17 cellular contexts compared by ENCODE assay signal in genomic region chr10:114682121-114682520, GRCh38. TPM values are rescaled to one million over a fixed set of nuclear protein-coding genes. Genes with fewer than 3 reads are reported as not detected.
DNase-seq lines count a peak whose midpoint lies in the region; ATAC-seq and TF ChIP-seq lines count a peak whose summit lies in the region.
"Had no signal": no experiment of that assay in that cellular context is flagged by ENCODE, and none has a peak within 500 bp of the region (broad histone marks: within the 10 kb centered on the region; RNA-seq: fewer than 3 reads in every experiment).

No MANE protein-coding gene starts in this region.

- H3K27me3 ChIP-seq in hepatocyte: no peaks in the 10 kb centered on the region
- H3K27me3 ChIP-seq in skeletal muscle tissue (ENCODE audit: control insufficient read depth in 3 of 3, insufficient read depth in 3 of 3, low read length in 3 of 3): no peaks in the 10 kb centered on the region

- peaks cover 43% of the 10 kb centered on the region for H3K4me1 ChIP-seq in hepatocyte (ENCODE audit: insufficient read depth)
- H3K4me1 ChIP-seq in skeletal muscle tissue (ENCODE audit: control insufficient read depth in 3 of 3, insufficient read depth in 3 of 3, low read length in 3 of 3): peaks cover 4 to 20% (median 18%) of the 10 kb centered on the region in 3 donors

- peak overlapping the region; percentile 66 for H3K4me2 ChIP-seq in hepatocyte

- no peak overlapping the region for H3K9ac ChIP-seq in skeletal muscle tissue (ENCODE audit: low read depth in 1 of 3, low read length in 3 of 3)

- H3K27ac ChIP-seq in VCaP (peak overlapping the region; percentile 38), hepatocyte (peak overlapping the region; percentile 93), skeletal muscle tissue (ENCODE audit: low read depth, low read length) (peak overlapping the region; percentile 54)
- H3K27ac ChIP-seq: 22Rv1, C4-2B, thoracic aorta had no signal

- TF ChIP-seq CTCF in VCaP (conservative IDR thresholded peaks at IDR 0.05) (no peak), hepatocyte (IDR thresholded peaks at IDR 0.05; ENCODE audit: poor library complexity) (no peak)

- H3K9me3 ChIP-seq in hepatocyte (ENCODE audit: low read depth): no peaks in the 10 kb centered on the region
- no peaks in the 10 kb centered on the region for H3K9me3 ChIP-seq in skeletal muscle tissue (ENCODE audit: control insufficient read depth in 3 of 3, low read length in 3 of 3)
- H3K9me3 ChIP-seq: thoracic aorta had no signal

- no peaks in the 10 kb centered on the region for H3K9me2 ChIP-seq in hepatocyte (replicated peaks; ENCODE audit: insufficient read depth)

- WGBS in hepatocyte (ENCODE audit: low lambda C conversion rate, missing lambda C conversion rate): 46% methylated on average over 3 of the region's 3 CpGs

- DNase-seq in NCI-H1092 treated with DMSO at 0.1 percent for 48 hours (lab: John Stamatoyannopoulos, UW): peak; percentile 45
- DNase-seq in NCI-H1092 (lab: John Stamatoyannopoulos, UW): no peak
- no peak for DNase-seq in hepatocyte (ENCODE audit: low spot score)
- no peak for DNase-seq in KG1 (lab: John Stamatoyannopoulos, UW)
- DNase-seq in NCI-H1417 treated with DMSO at 0.1 percent for 48 hours (lab: John Stamatoyannopoulos, UW): no peak
- DNase-seq: activated CD4-positive, alpha-beta T cell treated with anti-CD3 and anti-CD28 coated beads, Interleukin-2, amount 10 ng/mL, durations not matched to agents 7 days and 5 days; activated naive CD4-positive, alpha-beta T cell treated with Interleukin-2 at 50 U/mL for 16 hours; DMS53; H9; SIG-M5; T-helper 9 cell had no signal

- no peak for ATAC-seq in HG03571 (IDR thresholded peaks at IDR 0.05; ENCODE audit: unreplicated experiment)

- H3K4me3 ChIP-seq in hepatocyte (no peak overlapping the region), skeletal muscle tissue (ENCODE audit: low read length in 3 of 3) (no peak overlapping the region)

- H3K36me3 ChIP-seq in hepatocyte (replicated peaks; ENCODE audit: insufficient read depth, low read depth) (no peaks in the 10 kb centered on the region), skeletal muscle tissue (ENCODE audit: control insufficient read depth in 3 of 3, insufficient read depth in 3 of 3, low read length in 3 of 3) (no peaks in the 10 kb centered on the region)
- H3K36me3 ChIP-seq: thoracic aorta had no signal

- peaks cover 9% of the 10 kb centered on the region for H3K79me2 ChIP-seq in hepatocyte

- H2AFZ ChIP-seq in hepatocyte: no peak overlapping the region

- H4K20me1 ChIP-seq in hepatocyte (ENCODE audit: insufficient read depth, poor library complexity, severe bottlenecking): no peaks in the 10 kb centered on the region

RNA-seq across cellular contexts. Expression of gene ABLIM1, which starts 24.0 kb away (rescaled TPM):
- 31.6 and 37.9 TPM in 2 replicates for total RNA-seq in hepatocyte
- polyA plus RNA-seq in hepatocyte: 19.8 and 20.8 TPM in 2 replicates
- 34.4 TPM for total RNA-seq in skeletal muscle tissue

Comparison
In these comparisons a context has a peak if more than half of its experiments do, and no peak if none do; other contexts are left out.
1. H3K27ac ChIP-seq: peak in every context shown above with its lines; median percentile 93 in hepatocyte; 54 in skeletal muscle tissue; 38 in VCaP.